ENCODE assay signal across 10 cellular contexts in the genomic region with DNA sequence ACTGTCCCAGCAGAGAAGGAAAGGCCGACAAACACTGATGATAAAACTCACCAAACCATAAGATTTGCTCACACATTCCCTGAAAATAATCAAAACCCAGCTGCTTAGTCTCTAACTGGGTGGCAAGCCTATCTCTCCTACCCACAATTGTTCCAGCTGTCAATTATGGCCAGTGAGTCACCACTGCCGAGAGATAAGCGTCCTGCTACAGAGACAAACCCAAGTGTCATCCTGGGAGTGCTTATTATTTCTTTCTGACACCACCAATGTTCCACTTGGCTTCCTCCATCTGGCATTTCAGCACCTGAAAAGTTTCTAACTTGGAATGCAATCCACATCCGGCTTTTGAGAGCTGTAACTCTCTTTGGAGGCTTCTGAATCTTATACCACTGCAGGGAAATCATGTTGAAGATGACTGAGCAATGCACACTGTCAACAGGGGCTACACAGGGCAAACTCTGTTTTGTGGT. TPM values are rescaled to one million over a fixed set of nuclear protein-coding genes. Genes with fewer than 3 reads are reported as not detected.
A peak's percentile ranks its signal among the peaks of the same experiment; 100 is the strongest.
DNase-seq lines count a peak whose midpoint lies in the region; ATAC-seq and TF ChIP-seq lines count a peak whose summit lies in the region.
"Had no signal": no experiment of that assay in that cellular context is flagged by ENCODE, and none has a peak within 500 bp of the region (broad histone marks: within the 10 kb centered on the region; RNA-seq: fewer than 3 reads in every experiment).

No MANE protein-coding gene starts in this region.

- H3K79me2 ChIP-seq in mammary epithelial cell (ENCODE audit: insufficient read depth, low read length), result no peaks in the 10 kb centered on the region
- H3K79me2 ChIP-seq: parathyroid adenoma had no signal

- H3K9ac ChIP-seq in mammary epithelial cell (ENCODE audit: insufficient read depth, low read length), result no peak overlapping the region
- H3K9ac ChIP-seq: parathyroid adenoma had no signal

- ATAC-seq in GM18498 (IDR thresholded peaks at IDR 0.05; ENCODE audit: unreplicated experiment), result no peak
- no peak for ATAC-seq in HG03159 (IDR thresholded peaks at IDR 0.05; ENCODE audit: unreplicated experiment)

- no TSS peak for BruUV-seq in mammary epithelial cell (replicated peaks; lab: Mats Ljungman, UMichigan)

- no peak overlapping the region for H3K4me3 ChIP-seq in NB4 (ENCODE audit: low read depth, low read length)
- no peak overlapping the region for H3K4me3 ChIP-seq in mammary epithelial cell (replicated peaks in 1 of 3; ENCODE audit: insufficient read depth in 1 of 3, low read depth in 2 of 3, low read length in 3 of 3)

- H3K27me3 ChIP-seq in mammary epithelial cell (ENCODE audit: insufficient read depth, low read length), result no peaks in the 10 kb centered on the region

- 11% methylated on average over 3 of the region's 4 CpGs for WGBS in mammary epithelial cell (ENCODE audit: low coverage, missing lambda C conversion rate)

- no peaks in the 10 kb centered on the region for H3K9me3 ChIP-seq in mammary epithelial cell (replicated peaks; ENCODE audit: insufficient read depth, low read length)

- DNase-seq in GDM1 (lab: John Stamatoyannopoulos, UW) (peak; percentile 68), NB4 (ENCODE audit: low read depth) (peak; percentile 81), mammary epithelial cell (peak; percentile 71), mucosa of gallbladder (ENCODE audit: low spot score) (peak; percentile 17), NCI-H1436 (lab: John Stamatoyannopoulos, UW) (no peak), NCI-H2107 treated with DMSO at 0.1 percent for 48 hours (lab: John Stamatoyannopoulos, UW; ENCODE audit: unreplicated experiment) (no peak)

- no peaks in the 10 kb centered on the region for H3K36me3 ChIP-seq in mammary epithelial cell (ENCODE audit: insufficient read depth, low read length)

- no peak overlapping the region for H3K27ac ChIP-seq in mammary epithelial cell (ENCODE audit: insufficient read depth, low read depth, low read length)
- H3K27ac ChIP-seq: HL-60, parathyroid adenoma had no signal

- H2AFZ ChIP-seq in mammary epithelial cell (ENCODE audit: low read depth, low read length), result no peak overlapping the region
- H2AFZ ChIP-seq: parathyroid adenoma had no signal

- in situ Hi-C loops in mammary epithelial cell (cut with MboI; ENCODE audit: low sequenced_read_pairs in 2 of 2), result no loop called here

- H4K20me1 ChIP-seq in mammary epithelial cell (ENCODE audit: insufficient read depth, low read length), result no peaks in the 10 kb centered on the region

- CTCF ChIA-PET in mammary epithelial cell (lab: Charles Lee; ENCODE audit: low non-redundant PET), result no interaction called here

- dilution Hi-C loops in mammary epithelial cell (cut with HindIII; ENCODE audit: low sequenced_read_pairs), result no loop called here

- TF ChIP-seq POLR2A in NB4 (IDR thresholded peaks at IDR 0.05; ENCODE audit: extremely low read depth, insufficient read length), result no peak

- peaks cover 22% of the 10 kb centered on the region for H3K4me1 ChIP-seq in mammary epithelial cell (ENCODE audit: insufficient read depth, low read length)
- H3K4me1 ChIP-seq: parathyroid adenoma had no signal

- H3K4me2 ChIP-seq in mammary epithelial cell (ENCODE audit: insufficient read depth, low read depth, low read length), result peak overlapping the region; percentile 29

- no peak for TF ChIP-seq CTCF in NB4 (IDR thresholded peaks at IDR 0.05; ENCODE audit: low read depth, low read length)
- no peak for TF ChIP-seq CTCF in mammary epithelial cell (conservative IDR thresholded peaks at IDR 0.05 in 1 of 2, IDR thresholded peaks at IDR 0.05 in 1 of 2; ENCODE audit: extremely low read depth in 1 of 2, insufficient read depth in 1 of 2, low read depth in 1 of 2, low read length in 2 of 2)

- intact Hi-C loops in mammary epithelial cell (cut with micrococcal nuclease), result loop anchor here (2.0 kb wide), 1 partner anchor 52 kb away; a partner anchor contains a TSS

RNA-seq across cellular contexts. Expression of a gene that starts 51.5 kb away (rescaled TPM):
- total RNA-seq in mammary epithelial cell (10 to 100 TPM in 1 of 2 donors, 1 to 10 TPM in 1; 2.1 to 26.2 TPM), mucosa of gallbladder (2.4 TPM)
- 3.5 TPM for polyA plus RNA-seq in mammary epithelial cell
- polyA minus RNA-seq in mammary epithelial cell, result 2.1 TPM

Comparison
In these comparisons a context has a peak if more than half of its experiments do, and no peak if none do; other contexts are left out.
1. DNase-seq: peak in GDM1 (single experiment), NB4 (single experiment), mammary epithelial cell (single experiment) and mucosa of gallbladder (single experiment); none in NCI-H1436 (single experiment) and NCI-H2107 treated with DMSO at 0.1 percent for 48 hours (single experiment).